In genomic region chr7:5822422-5822741, GRCh38 we compare ENCODE assay signal across 8 cellular contexts. TPM values are rescaled to one million over a fixed set of nuclear protein-coding genes. Genes with fewer than 3 reads are reported as not detected.
DNase-seq lines count a peak whose midpoint lies in the region; ATAC-seq and TF ChIP-seq lines count a peak whose summit lies in the region.
"Not testable (repeated sequence)": the region's sequence is repeated elsewhere in the genome, so short reads cannot be mapped to it uniquely, and the experiment has no call there.

No MANE protein-coding gene starts in this region.

- H3K4me3 Mint-ChIP-seq in activated CD8-positive, alpha-beta memory T cell treated with anti-CD3 and anti-CD28 coated beads, Interleukin-2, amount 10 ng/mL, durations not matched to agents 7 days and 5 days, result peak overlapping the region; percentile 72
- H3K4me3 Mint-ChIP-seq in central memory CD8-positive, alpha-beta T cell, result peak overlapping the region; percentile 61

- intact Hi-C loops in gastrocnemius medialis (cut with DNase I; ENCODE audit: low total_unique reads), result loop anchor here (5.0 kb wide), 1 partner anchor 40 kb away; the partner anchor contains the start of gene RNF216
- intact Hi-C loops in uterus (cut with DNase I; ENCODE audit: low total_unique reads), result not testable (repeated sequence)

- not testable (repeated sequence) for H3K27me3 ChIP-seq in NT2/D1 (ENCODE audit: insufficient read depth, insufficient read length); gastroesophageal sphincter; mucosa of rectum (ENCODE audit: control insufficient read depth in 2 of 2, insufficient read depth in 2 of 2, low read length in 2 of 2); gastrocnemius medialis; uterus

- 80 to 93% methylated on average over 1 to 3 of the region's 10 CpGs for WGBS in gastroesophageal sphincter (ENCODE audit: low coverage in 1 of 2), 2 donors

- peaks cover 20% of the 10 kb centered on the region for H3K4me1 Mint-ChIP-seq in activated CD8-positive, alpha-beta memory T cell treated with anti-CD3 and anti-CD28 coated beads, Interleukin-2, amount 10 ng/mL, durations not matched to agents 7 days and 5 days
- H3K4me1 Mint-ChIP-seq in central memory CD8-positive, alpha-beta T cell, result peaks cover 13% of the 10 kb centered on the region

- H3K36me3 Mint-ChIP-seq in activated CD8-positive, alpha-beta memory T cell treated with anti-CD3 and anti-CD28 coated beads, Interleukin-2, amount 10 ng/mL, durations not matched to agents 7 days and 5 days, result not testable (repeated sequence)
- H3K36me3 Mint-ChIP-seq in central memory CD8-positive, alpha-beta T cell (ENCODE audit: insufficient read depth), result peaks cover 20% of the 10 kb centered on the region

- peak overlapping the region; percentile 92 for H3K27ac Mint-ChIP-seq in activated CD8-positive, alpha-beta memory T cell treated with anti-CD3 and anti-CD28 coated beads, Interleukin-2, amount 10 ng/mL, durations not matched to agents 7 days and 5 days
- peak overlapping the region; percentile 73 for H3K27ac Mint-ChIP-seq in central memory CD8-positive, alpha-beta T cell (ENCODE audit: low read depth)

- H3K9me3 ChIP-seq in NT2/D1 (ENCODE audit: insufficient read depth, low read length); gastroesophageal sphincter; mucosa of rectum (ENCODE audit: control insufficient read depth in 2 of 2, low read length in 2 of 2); gastrocnemius medialis; uterus: not testable (repeated sequence)

- not testable (repeated sequence) for H3K4me1 ChIP-seq in NT2/D1 (ENCODE audit: insufficient read depth, insufficient read length); mucosa of rectum (ENCODE audit: control insufficient read depth in 2 of 2, insufficient read depth in 2 of 2, low read length in 2 of 2); gastrocnemius medialis; uterus
- peaks cover 0 to 17% (median 6%) of the 10 kb centered on the region in 3 donors for H3K4me1 ChIP-seq in gastroesophageal sphincter

- peak overlapping the region; percentile 17 to 80 (median 75) for H3K27ac ChIP-seq in gastroesophageal sphincter
- H3K27ac ChIP-seq in mucosa of rectum (ENCODE audit: low read depth in 2 of 2, low read length in 2 of 2), result peak overlapping the region; percentile 75 to 86
- H3K27ac ChIP-seq in gastrocnemius medialis, result peak overlapping the region; percentile 83 to 93 (median 86)
- peak overlapping the region; percentile 23 to 78 for H3K27ac ChIP-seq in uterus

- DNase-seq in GM12864 (ENCODE audit: low read depth); NT2/D1 (ENCODE audit: low read depth, low spot score); activated CD8-positive, alpha-beta memory T cell treated with anti-CD3 and anti-CD28 coated beads, Interleukin-2, amount 10 ng/mL, durations not matched to agents 7 days and 5 days; central memory CD8-positive, alpha-beta T cell (ENCODE audit: low spot score in 2 of 2); gastrocnemius medialis; uterus: not testable (repeated sequence)

- not testable (repeated sequence) for TF ChIP-seq POLR2A in gastroesophageal sphincter (IDR thresholded peaks at IDR 0.05); gastrocnemius medialis (IDR thresholded peaks at IDR 0.05); uterus (IDR thresholded peaks at IDR 0.05)

- CTCF ChIA-PET in activated CD8-positive, alpha-beta memory T cell treated with anti-CD3 and anti-CD28 coated beads, Interleukin-2, amount 10 ng/mL, durations not matched to agents 7 days and 5 days (lab: Charles Lee), result interaction anchor here (0.7 to 1.4 kb wide), 7 partner anchors 39 to 614 kb away, joined by 3 to 11 read pairs (median 3); partner anchors contain the start of gene RNF216

- in situ Hi-C loops in gastrocnemius medialis (cut with MboI; ENCODE audit: low sequenced_read_pairs in 4 of 4), result not testable (repeated sequence)

- not testable (repeated sequence) for H3K36me3 ChIP-seq in NT2/D1 (ENCODE audit: insufficient read depth, insufficient read length, low read length); gastroesophageal sphincter; mucosa of rectum (ENCODE audit: control insufficient read depth in 2 of 2, insufficient read depth in 2 of 2, low read length in 2 of 2); gastrocnemius medialis; uterus

- TF ChIP-seq EP300 in gastroesophageal sphincter (IDR thresholded peaks at IDR 0.05), result not testable (repeated sequence)

- ATAC-seq in activated CD8-positive, alpha-beta memory T cell treated with anti-CD3 and anti-CD28 coated beads, Interleukin-2, amount 10 ng/mL, durations not matched to agents 7 days and 5 days; central memory CD8-positive, alpha-beta T cell (replicated peaks; ENCODE audit: extremely low read depth, poor library complexity, severe bottlenecking); gastroesophageal sphincter; gastrocnemius medialis: not testable (repeated sequence)

- not testable (repeated sequence) for TF ChIP-seq CTCF in GM12864 (IDR thresholded peaks at IDR 0.05; ENCODE audit: low read depth, low read length, missing control alignments); gastroesophageal sphincter (IDR thresholded peaks at IDR 0.05); gastrocnemius medialis (IDR thresholded peaks at IDR 0.05 in 4 of 5, conservative IDR thresholded peaks at IDR 0.05 in 1 of 5); uterus (IDR thresholded peaks at IDR 0.05)

- not testable (repeated sequence) for H3K27me3 Mint-ChIP-seq in activated CD8-positive, alpha-beta memory T cell treated with anti-CD3 and anti-CD28 coated beads, Interleukin-2, amount 10 ng/mL, durations not matched to agents 7 days and 5 days; central memory CD8-positive, alpha-beta T cell

- not testable (repeated sequence) for H3K9ac ChIP-seq in NT2/D1 (ENCODE audit: insufficient read length, low read depth)
- H3K9ac ChIP-seq in mucosa of rectum (ENCODE audit: low read depth in 1 of 2, low read length in 2 of 2), result peak overlapping the region; percentile 49 to 63

- H3K4me3 ChIP-seq in GM12864 (ENCODE audit: low read depth, low read length) (peak overlapping the region; percentile 69; the same call in 1 of the 2 replicates), NT2/D1 (ENCODE audit: insufficient read length, low read depth) (peak overlapping the region; percentile 12), gastroesophageal sphincter (peak overlapping the region; percentile 41 to 62), mucosa of rectum (ENCODE audit: low read length in 2 of 2) (peak overlapping the region; percentile 73 to 85), gastrocnemius medialis (peak overlapping the region; percentile 70 to 85 (median 75)), uterus (peak overlapping the region; percentile 70 to 75)

- H3K9me3 Mint-ChIP-seq in activated CD8-positive, alpha-beta memory T cell treated with anti-CD3 and anti-CD28 coated beads, Interleukin-2, amount 10 ng/mL, durations not matched to agents 7 days and 5 days (ENCODE audit: low read depth); central memory CD8-positive, alpha-beta T cell: not testable (repeated sequence)

RNA-seq across cellular contexts. Expression of gene RNF216, which starts 40.9 kb away (rescaled TPM):
- 10 to 100 TPM; 30.4 to 36.3 TPM for total RNA-seq in activated CD8-positive, alpha-beta memory T cell treated with anti-CD3 and anti-CD28 coated beads, Interleukin-2, amount 10 ng/mL, durations not matched to agents 7 days and 5 days
- total RNA-seq in gastroesophageal sphincter, result 10 to 100 TPM; 48.1 to 82.6 (median 49.4) TPM
- 10 to 100 TPM; 25.4 to 33.0 (median 26.8) TPM for total RNA-seq in gastrocnemius medialis
- total RNA-seq in uterus, result 10 to 100 TPM; 30.0 to 68.0 (median 50.2) TPM

RNA-seq across cellular contexts. Expression of gene OCM, which starts 58.2 kb away (rescaled TPM):
- total RNA-seq in activated CD8-positive, alpha-beta memory T cell treated with anti-CD3 and anti-CD28 coated beads, Interleukin-2, amount 10 ng/mL, durations not matched to agents 7 days and 5 days, result not detected
- total RNA-seq in gastroesophageal sphincter (not detected), gastrocnemius medialis (not detected), uterus (1 to 10 TPM in 1 of 4 donors, under 1 TPM in 1, not detected in 2; 0.70 to 1.3 TPM)

Comparison
In these comparisons a context has a peak if more than half of its experiments do, and no peak if none do; other contexts are left out.
1. H3K4me3 ChIP-seq: peak in every context shown above with its lines; median percentile 79 in mucosa of rectum; 75 in gastrocnemius medialis; 72 in uterus; 69 in GM12864; 52 in gastroesophageal sphincter; 12 in NT2/D1.